In genomic region chr1:234909851-234910250, GRCh38 we compare ENCODE assay signal across 24 cellular contexts.
"Had no signal": no experiment of that assay in that cellular context is flagged by ENCODE, and none has a peak within 500 bp of the region (broad histone marks: within the 10 kb centered on the region; RNA-seq: fewer than 3 reads in every experiment).

No MANE protein-coding gene starts in this region.

- H3K27me3 ChIP-seq: ovary, right atrium auricular region, stomach, testis, thyroid gland, transverse colon, upper lobe of left lung had no signal

- H3K36me3 ChIP-seq: left ventricle myocardium inferior, ovary, right atrium auricular region, stomach, thyroid gland, transverse colon, upper lobe of left lung had no signal

- H3K4me3 ChIP-seq: left ventricle myocardium inferior, lung, ovary, right atrium auricular region, skin epidermis, stomach, testis, thyroid gland, transverse colon, upper lobe of left lung had no signal

- H3K9me3 Mint-ChIP-seq: mesothelial cell of epicardium; naive B cell; natural killer cell; stimulated activated naive B cell treated with anti-CD40 and anti-IgM and Interleukin-4, amounts not matched to agents 10 μg/mL and 1 μg/mL and 100 μg/mL, for 72 hours had no signal

- H3K36me3 Mint-ChIP-seq: mesothelial cell of epicardium; naive B cell; natural killer cell; stimulated activated naive B cell treated with anti-CD40 and anti-IgM and Interleukin-4, amounts not matched to agents 10 μg/mL and 1 μg/mL and 100 μg/mL, for 72 hours had no signal

- H3K27ac ChIP-seq: left ventricle myocardium inferior, ovary, right atrium auricular region, testis, thyroid gland, upper lobe of left lung had no signal

- H3K27me3 Mint-ChIP-seq: naive B cell; progenitor cell of endocrine pancreas; stimulated activated naive B cell treated with anti-CD40 and anti-IgM and Interleukin-4, amounts not matched to agents 10 μg/mL and 1 μg/mL and 100 μg/mL, for 72 hours had no signal

- H3K9me3 ChIP-seq: left ventricle myocardium inferior, ovary, right atrium auricular region, stomach, testis, thyroid gland, transverse colon, upper lobe of left lung had no signal

- H3K27ac Mint-ChIP-seq: mesothelial cell of epicardium; progenitor cell of endocrine pancreas; stimulated activated naive B cell treated with anti-CD40 and anti-IgM and Interleukin-4, amounts not matched to agents 10 μg/mL and 1 μg/mL and 100 μg/mL, for 72 hours had no signal

- DNase-seq: hypothalamus; islet precursor cell; left ventricle myocardium inferior; mesendoderm; naive B cell; natural killer cell; ovary; stimulated activated CD4-positive, alpha-beta T cell treated with anti-CD3 and anti-CD28 coated beads, Interleukin-12 subunit alpha, Interleukin-12 subunit beta, amount 100 ng/mL, for 4 hours; stimulated activated CD4-positive, alpha-beta T cell treated with anti-CD3 and anti-CD28 coated beads, Interleukin-15, amount 100 ng/mL, for 24 hours; stimulated activated CD4-positive, alpha-beta T cell treated with anti-CD3 and anti-CD28 coated beads, Interleukin-2, amount 100 ng/mL, for 24 hours; stimulated activated CD4-positive, alpha-beta T cell treated with anti-CD3 and anti-CD28 coated beads, Interleukin-4, amount 100 ng/mL, for 1 hour; stimulated activated naive B cell treated with anti-CD40 and anti-IgM and Interleukin-4, amounts not matched to agents 10 μg/mL and 1 μg/mL and 100 μg/mL, for 72 hours; stimulated activated naive CD8-positive, alpha-beta T cell treated with anti-CD3 and anti-CD28 coated beads, Interleukin-15, Interleukin-2, amounts not matched to agents 100 U/mL and 50 U/mL, for 24 hours; stomach; testis; thyroid gland; transverse colon; upper lobe of left lung had no signal

- H3K4me3 Mint-ChIP-seq: mesothelial cell of epicardium; naive B cell; natural killer cell; stimulated activated naive B cell treated with anti-CD40 and anti-IgM and Interleukin-4, amounts not matched to agents 10 μg/mL and 1 μg/mL and 100 μg/mL, for 72 hours had no signal

- ATAC-seq: natural killer cell; sciatic nerve; stimulated activated naive B cell treated with anti-CD40 and anti-IgM and Interleukin-4, amounts not matched to agents 10 μg/mL and 1 μg/mL and 100 μg/mL, for 72 hours; stimulated activated naive CD8-positive, alpha-beta T cell treated with anti-CD3 and anti-CD28 coated beads, Interleukin-15, Interleukin-2, amounts not matched to agents 100 U/mL and 50 U/mL, for 24 hours had no signal
